8 cellular contexts compared by ENCODE assay signal in genomic region chr10:134743-135600, GRCh38. TPM values are rescaled to one million over a fixed set of nuclear protein-coding genes. Genes with fewer than 3 reads are reported as not detected.
A peak's percentile ranks its signal among the peaks of the same experiment; 100 is the strongest.
DNase-seq lines count a peak whose midpoint lies in the region; ATAC-seq and TF ChIP-seq lines count a peak whose summit lies in the region.

TSS of gene ZMYND11 (plus strand) at chr10:135455. CDS start at chr10:180013, 44,558 bp downstream.

- no peaks in the 10 kb centered on the region for H3K36me3 ChIP-seq in SK-N-MC (ENCODE audit: insufficient read depth, low read length)
- no peaks in the 10 kb centered on the region for H3K36me3 ChIP-seq in upper lobe of right lung

- H3K4me1 ChIP-seq in upper lobe of right lung, result peaks cover 27% of the 10 kb centered on the region

- H3K27ac Mint-ChIP-seq in activated naive CD8-positive, alpha-beta T cell treated with anti-CD3 and anti-CD28 coated beads, Interleukin-2, amount 50 U/mL, for 24 hours, result peak within 1 kb of the TSS; percentile 93

- H3K4me1 Mint-ChIP-seq in activated naive CD8-positive, alpha-beta T cell treated with anti-CD3 and anti-CD28 coated beads, Interleukin-2, amount 50 U/mL, for 24 hours, result peaks cover 45% of the 10 kb centered on the region

- H3K36me3 Mint-ChIP-seq in activated naive CD8-positive, alpha-beta T cell treated with anti-CD3 and anti-CD28 coated beads, Interleukin-2, amount 50 U/mL, for 24 hours (ENCODE audit: low read depth), result no peaks in the 10 kb centered on the region

- DNase-seq in Ammon's horn (ENCODE audit: low spot score) (peak; percentile 69), SK-N-MC (ENCODE audit: low read depth, low spot score) (no peak), cardiac septum (ENCODE audit: low spot score) (peak; percentile 78), posterior vena cava (ENCODE audit: low spot score) (peak; percentile 89), upper lobe of right lung (peak; percentile 89)
- DNase-seq in activated naive CD8-positive, alpha-beta T cell treated with anti-CD3 and anti-CD28 coated beads, Interleukin-2, amount 50 U/mL, for 24 hours, result peak; percentile 60

- no peaks in the 10 kb centered on the region for H3K9me3 Mint-ChIP-seq in activated naive CD8-positive, alpha-beta T cell treated with anti-CD3 and anti-CD28 coated beads, Interleukin-2, amount 50 U/mL, for 24 hours

- TF ChIP-seq CTCF in upper lobe of right lung (IDR thresholded peaks at IDR 0.05), result no peak

- no peaks in the 10 kb centered on the region for H3K27me3 Mint-ChIP-seq in activated naive CD8-positive, alpha-beta T cell treated with anti-CD3 and anti-CD28 coated beads, Interleukin-2, amount 50 U/mL, for 24 hours

- H3K27ac ChIP-seq in SK-N-MC, result peak within 1 kb of the TSS; percentile 81
- H3K27ac ChIP-seq in upper lobe of right lung, result peak within 1 kb of the TSS; percentile 97

- ATAC-seq in GM18909 (IDR thresholded peaks at IDR 0.05; ENCODE audit: poor library complexity, unreplicated experiment), result peak; percentile 46
- peak; percentile 48 for ATAC-seq in HG03159 (IDR thresholded peaks at IDR 0.05; ENCODE audit: unreplicated experiment)
- ATAC-seq in activated naive CD8-positive, alpha-beta T cell treated with anti-CD3 and anti-CD28 coated beads, Interleukin-2, amount 50 U/mL, for 24 hours, result peak; percentile 38
- ATAC-seq in upper lobe of right lung, result peak; percentile 85

- intact Hi-C loops in cardiac septum (cut with DNase I) (loop anchor here (5.0 kb wide), 1 partner anchor 552 kb away; the partner anchor contains the start of gene DIP2C), posterior vena cava (cut with DNase I) (no loop called here), upper lobe of right lung (cut with DNase I) (no loop called here)

- H3K27me3 ChIP-seq in upper lobe of right lung, result no peaks in the 10 kb centered on the region

- peak within 1 kb of the TSS; percentile 88 for H3K9ac ChIP-seq in SK-N-MC (ENCODE audit: insufficient read length)

- H3K9me3 ChIP-seq in SK-N-MC (ENCODE audit: low read depth, low read length) (no peaks in the 10 kb centered on the region), upper lobe of right lung (no peaks in the 10 kb centered on the region)

- H3K4me3 Mint-ChIP-seq in activated naive CD8-positive, alpha-beta T cell treated with anti-CD3 and anti-CD28 coated beads, Interleukin-2, amount 50 U/mL, for 24 hours, result peak within 1 kb of the TSS; percentile 89

- peak within 1 kb of the TSS; percentile 80 for H3K4me3 ChIP-seq in SK-N-MC
- peak within 1 kb of the TSS; percentile 93 for H3K4me3 ChIP-seq in upper lobe of right lung

RNA-seq across cellular contexts. Expression of gene ZMYND11, which starts in this region (rescaled TPM):
- total RNA-seq in cardiac septum (90.6 TPM), posterior vena cava (100 to 1,000 TPM in 1 of 2 donors, 10 to 100 TPM in 1; 87.1 to 104 TPM), upper lobe of right lung (82.3 TPM)
